ENCODE assay signal across 1 cellular context in the genomic region with DNA sequence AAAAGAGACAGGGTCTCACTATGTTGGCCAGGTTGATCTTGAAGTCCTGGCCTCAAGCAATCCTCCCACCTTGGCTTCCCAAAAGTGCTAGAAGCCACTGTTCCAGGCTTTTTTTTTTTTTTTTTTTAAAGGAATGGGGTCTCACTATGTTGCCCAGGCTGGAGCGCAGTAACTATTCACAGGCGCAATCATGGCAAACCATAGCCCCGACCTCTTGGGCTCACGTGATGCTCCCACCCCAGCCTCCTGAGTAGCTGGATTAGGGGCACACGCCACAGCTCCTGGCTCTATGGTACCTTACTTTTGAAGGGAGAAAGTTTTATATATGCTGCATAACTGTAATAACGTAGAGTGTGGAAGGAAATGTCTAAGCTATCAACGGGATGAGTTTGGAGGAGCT.
A peak's percentile ranks its signal among the peaks of the same experiment; 100 is the strongest.
TF ChIP-seq lines count a peak whose summit lies in the region.

No MANE protein-coding gene starts in this region.

TF ChIP-seq in HepG2, 621 proteins besides CTCF, POLR2A, EP300 and RAD21:
- TF ChIP-seq, protein P1, sequence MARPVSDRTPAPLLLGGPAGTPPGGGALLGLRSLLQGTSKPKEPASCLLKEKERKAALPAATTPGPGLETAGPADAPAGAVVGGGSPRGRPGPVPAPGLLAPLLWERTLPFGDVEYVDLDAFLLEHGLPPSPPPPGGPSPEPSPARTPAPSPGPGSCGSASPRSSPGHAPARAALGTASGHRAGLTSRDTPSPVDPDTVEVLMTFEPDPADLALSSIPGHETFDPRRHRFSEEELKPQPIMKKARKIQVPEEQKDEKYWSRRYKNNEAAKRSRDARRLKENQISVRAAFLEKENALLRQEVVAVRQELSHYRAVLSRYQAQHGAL (CRISPR knock-in tag; IDR thresholded peaks at IDR 0.05; ENCODE audit: not compliant biosample characterization), result no peak
- TF ChIP-seq ZNF121 (CRISPR knock-in tag; IDR thresholded peaks at IDR 0.05) (0 out of 2 replicates have a peak, but pooled peaks have one; percentile 50), NCOR1 (IDR thresholded peaks at IDR 0.05; ENCODE audit: borderline replicate concordance, low read length) (no peak), ARNT2 (CRISPR knock-in tag; IDR thresholded peaks at IDR 0.05; ENCODE audit: low read depth) (no peak)
TF ChIP-seq in HepG2: peak in this region for 1.
